ENCODE assay signal across 9 cellular contexts in the genomic region with DNA sequence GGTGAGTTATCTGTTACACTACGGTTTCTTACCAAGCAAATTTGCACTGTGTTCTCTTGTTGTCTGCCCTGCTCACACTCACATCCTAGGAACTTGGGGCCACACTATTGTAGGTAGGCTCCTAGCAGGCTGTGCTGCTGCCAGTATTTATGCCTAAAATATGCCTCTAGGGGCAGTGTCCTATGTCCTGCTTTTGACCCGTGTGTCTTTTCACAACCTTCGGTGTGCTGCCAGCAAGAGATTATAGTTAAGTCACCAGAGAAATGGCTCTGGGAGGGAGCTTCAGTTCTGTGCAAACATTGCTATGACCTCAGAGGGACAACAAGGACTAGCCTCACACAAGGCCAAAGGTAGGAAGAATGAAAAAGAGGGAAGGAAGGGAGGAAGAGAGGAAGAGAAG. TPM values are rescaled to one million over a fixed set of nuclear protein-coding genes. Genes with fewer than 3 reads are reported as not detected.
A peak's percentile ranks its signal among the peaks of the same experiment; 100 is the strongest.
DNase-seq lines count a peak whose midpoint lies in the region; ATAC-seq, FAIRE-seq and TF ChIP-seq lines count a peak whose summit lies in the region.
"Had no signal": no experiment of that assay in that cellular context is flagged by ENCODE, and none has a peak within 500 bp of the region (broad histone marks: within the 10 kb centered on the region; RNA-seq: fewer than 3 reads in every experiment).

No MANE protein-coding gene starts in this region.

- no peak overlapping the region for H3K4me3 ChIP-seq in AG10803 (ENCODE audit: low read length)
- H3K4me3 ChIP-seq in K562, result no peak overlapping the region

- ATAC-seq in GM19324 (IDR thresholded peaks at IDR 0.05; ENCODE audit: low FRiP score, unreplicated experiment) (peak; percentile 78), HG03575 (IDR thresholded peaks at IDR 0.05; ENCODE audit: extremely low read depth, insufficient number of reproducible peaks, low FRiP score, unreplicated experiment) (peak; percentile 78), K562 (peak; percentile 96), HG02588 (IDR thresholded peaks at IDR 0.05; ENCODE audit: unreplicated experiment) (no peak), GM19397 (IDR thresholded peaks at IDR 0.05; ENCODE audit: unreplicated experiment) (no peak)
- no peak for ATAC-seq in activated T-cell treated with anti-CD3 and anti-CD28 coated beads, Interleukin-2, amount 50 U/mL, for 4 hours

- H3K4me1 Mint-ChIP-seq in type B pancreatic cell (ENCODE audit: unreplicated experiment), result peaks cover 3% of the 10 kb centered on the region
- H3K4me1 Mint-ChIP-seq in activated T-cell treated with anti-CD3 and anti-CD28 coated beads, Interleukin-2, amount 50 U/mL, for 4 hours (ENCODE audit: low read depth), result no peaks in the 10 kb centered on the region

- in situ Hi-C loops in K562 (cut with MboI), result no loop called here

- TF ChIP-seq CTCF in AG10803 (conservative IDR thresholded peaks at IDR 0.05; ENCODE audit: low read length), result peak; percentile 32; the same call in 1 of the 2 replicates
- peak; percentile 31 to 57 (median 37); a peak in 4 of 6 replicates for TF ChIP-seq CTCF in K562 (IDR thresholded peaks at IDR 0.05 in 2 of 3, conservative IDR thresholded peaks at IDR 0.05 in 1 of 3; ENCODE audit: insufficient read depth in 2 of 3, low read depth in 1 of 3, low read length in 3 of 3)
- peak; percentile 69 for TF ChIP-seq CTCF in type B pancreatic cell (conservative IDR thresholded peaks at IDR 0.05)

- 0% methylated on average over 3 of the region's 3 CpGs for WGBS in K562 (ENCODE audit: insufficient coverage, low coverage, missing lambda C conversion rate)

- no peak for TF ChIP-seq RAD21 in K562 (CRISPR knock-in tag; conservative IDR thresholded peaks at IDR 0.05 in 1 of 2, IDR thresholded peaks at IDR 0.05 in 1 of 2)

- no peaks in the 10 kb centered on the region for H4K20me1 ChIP-seq in K562 (replicated peaks; ENCODE audit: control insufficient read depth, insufficient read depth, low read length)

- DNase-seq in AG10803 (ENCODE audit: low read depth) (no peak), K562 (ENCODE audit: extremely low read depth in 1 of 4, low spot score in 3 of 4) (peak; percentile 13 to 29 (median 18)), type B pancreatic cell (ENCODE audit: extremely low spot score, unreplicated experiment) (no peak)
- DNase-seq in activated T-cell treated with anti-CD3 and anti-CD28 coated beads, Interleukin-2, amount 50 U/mL, for 4 hours, result no peak

- no peak overlapping the region for H3K4me2 ChIP-seq in K562 (ENCODE audit: insufficient read depth, low read length)

- no peaks in the 10 kb centered on the region for H3K9me3 Mint-ChIP-seq in type B pancreatic cell
- H3K9me3 Mint-ChIP-seq in activated T-cell treated with anti-CD3 and anti-CD28 coated beads, Interleukin-2, amount 50 U/mL, for 4 hours, result no peaks in the 10 kb centered on the region
- H3K9me3 Mint-ChIP-seq: dendritic cell treated with granulocyte-macrophage colony-stimulating factor and Interleukin-4, amounts not matched to agents 40 ng/mL and 50 ng/mL, for 4 days had no signal

- no peak overlapping the region for H2AFZ ChIP-seq in K562 (ENCODE audit: low read depth, low read length)

- H3K27ac ChIP-seq in K562 (ENCODE audit: extremely low read depth, low read depth, low read length), result no peak overlapping the region

- no peaks in the 10 kb centered on the region for H3K9me1 ChIP-seq in K562 (ENCODE audit: control insufficient read depth, insufficient read depth, low read length)

- no peaks in the 10 kb centered on the region for H3K79me2 ChIP-seq in K562 (ENCODE audit: control insufficient read depth, insufficient read depth, low read length)

- no peaks in the 10 kb centered on the region for H3K36me3 ChIP-seq in K562 (ENCODE audit: control insufficient read depth, insufficient read depth, low read length)

- no peak overlapping the region for H3K4me3 Mint-ChIP-seq in type B pancreatic cell
- no peak overlapping the region for H3K4me3 Mint-ChIP-seq in activated T-cell treated with anti-CD3 and anti-CD28 coated beads, Interleukin-2, amount 50 U/mL, for 4 hours
- H3K4me3 Mint-ChIP-seq: dendritic cell treated with granulocyte-macrophage colony-stimulating factor and Interleukin-4, amounts not matched to agents 40 ng/mL and 50 ng/mL, for 4 days had no signal

- H3K36me3 Mint-ChIP-seq in type B pancreatic cell, result no peaks in the 10 kb centered on the region
- no peaks in the 10 kb centered on the region for H3K36me3 Mint-ChIP-seq in activated T-cell treated with anti-CD3 and anti-CD28 coated beads, Interleukin-2, amount 50 U/mL, for 4 hours (ENCODE audit: insufficient read depth)

- no peaks in the 10 kb centered on the region for H3K27me3 ChIP-seq in K562 (ENCODE audit: control insufficient read depth in 2 of 2, insufficient read depth in 2 of 2, low read length in 2 of 2)

- CTCF ChIA-PET in K562 (lab: Yijun Ruan, JAX; ENCODE audit: low intra/inter-chr PET ratio), result no interaction called here

- POLR2A ChIA-PET in K562 (lab: Yijun Ruan, JAX), result interaction anchor here (1.2 kb wide), 1 partner anchor 15 kb away, joined by 3 read pairs; no protein-coding TSS in a partner anchor

- no peak overlapping the region for H3K27ac Mint-ChIP-seq in type B pancreatic cell
- H3K27ac Mint-ChIP-seq: dendritic cell treated with granulocyte-macrophage colony-stimulating factor and Interleukin-4, amounts not matched to agents 40 ng/mL and 50 ng/mL, for 4 days had no signal

- no TSS peak for BruUV-seq in K562 (replicated peaks; lab: Mats Ljungman, UMichigan)

- intact Hi-C loops in K562 (cut with micrococcal nuclease), result no loop called here

- no peak overlapping the region for H3K9ac ChIP-seq in K562 (ENCODE audit: insufficient read depth in 1 of 2, low read depth in 2 of 2, low read length in 2 of 2)

- H3K9me3 ChIP-seq in K562 (replicated peaks; ENCODE audit: control insufficient read depth, insufficient read depth, low read depth, low read length), result no peaks in the 10 kb centered on the region

- no peak for TF ChIP-seq POLR2A in K562 (conservative IDR thresholded peaks at IDR 0.05)

- TF ChIP-seq EP300 in K562 (IDR thresholded peaks at IDR 0.05; ENCODE audit: low read length), result no peak

- H3K27me3 Mint-ChIP-seq in type B pancreatic cell, result peaks cover 6% of the 10 kb centered on the region
- H3K27me3 Mint-ChIP-seq in activated T-cell treated with anti-CD3 and anti-CD28 coated beads, Interleukin-2, amount 50 U/mL, for 4 hours (ENCODE audit: low read depth), result peaks cover 13% of the 10 kb centered on the region

- peak; percentile 15 for FAIRE-seq in K562 (lab: Jason Lieb, UNC)

- H3K4me1 ChIP-seq in K562 (replicated peaks in 1 of 2; ENCODE audit: control insufficient read depth in 2 of 2, insufficient read depth in 2 of 2, low read length in 2 of 2), result no peaks in the 10 kb centered on the region

RNA-seq across cellular contexts. Expression of gene TAAR5, which starts 8.9 kb away (rescaled TPM):
- total RNA-seq in K562 (2011; cell fraction: chromatin; rRNA removed; ENCODE audit: low replicate concordance), result not detected in 2 replicates
- not detected in 2 replicates for total RNA-seq in K562 (2011; cell fraction: nucleolus; rRNA removed)
- total RNA-seq in K562 (2011; cell fraction: nucleoplasm; rRNA removed), result not detected in 2 replicates
- total RNA-seq in K562 (2014; rRNA removed) (not detected in 2 replicates), K562 (2014; rRNA removed; fragmentation: Illumina TruSeq; extraction: Trizol) (not detected in 2 replicates), K562 (2015; rRNA removed; fragmentation: Illumina TruSeq; extraction: Trizol) (not detected in 2 replicates), K562 (2021) (not detected in 2 replicates), type B pancreatic cell (ENCODE audit: low replicate concordance) (not detected in 2 replicates)
- polyA plus RNA-seq in K562 (2011; rRNA removed) (not detected in 2 replicates), K562 (2014; fragmentation: Illumina TruSeq; extraction: Trizol) (not detected in 2 replicates), K562 (2014; fragmentation: Nextera tagmentation; extraction: Ambion mirVana) (not detected), K562 (2014; rRNA removed) (not detected in 2 replicates)
- not detected in 2 replicates for polyA plus RNA-seq in K562 (2011; cell fraction: cytosol; rRNA removed)
- not detected in 2 replicates for polyA plus RNA-seq in K562 (2011; cell fraction: nucleus; rRNA removed)
- not detected in 2 replicates for polyA plus RNA-seq in K562 (2012)
- not detected in 2 replicates for polyA minus RNA-seq in K562 (2011; rRNA and poly(A)+ RNA removed)
- not detected in 2 replicates for polyA minus RNA-seq in K562 (2011; cell fraction: cytosol; rRNA and poly(A)+ RNA removed)
- polyA minus RNA-seq in K562 (2011; cell fraction: nucleus; rRNA and poly(A)+ RNA removed), result not detected in 2 replicates
- not detected for total RNA-seq in activated T-cell treated with anti-CD3 and anti-CD28 coated beads, Interleukin-2, amount 50 U/mL, for 4 hours

RNA-seq across cellular contexts. Expression of gene TAAR2, which starts 25.6 kb away (rescaled TPM):
- total RNA-seq in K562 (2011; cell fraction: chromatin; rRNA removed; ENCODE audit: low replicate concordance), result not detected in 2 replicates
- not detected in 2 replicates for total RNA-seq in K562 (2011; cell fraction: nucleolus; rRNA removed)
- not detected in 2 replicates for total RNA-seq in K562 (2011; cell fraction: nucleoplasm; rRNA removed)
- total RNA-seq in K562 (2014; rRNA removed), result not detected in 2 replicates
- total RNA-seq in K562 (2014; rRNA removed; fragmentation: Illumina TruSeq; extraction: Trizol), result not detected in 2 replicates
- not detected in 2 replicates for total RNA-seq in K562 (2015; rRNA removed; fragmentation: Illumina TruSeq; extraction: Trizol)
- total RNA-seq in K562 (2021), result not detected in 2 replicates
- polyA plus RNA-seq in K562 (2011; rRNA removed), result not detected in 2 replicates
- polyA plus RNA-seq in K562 (2011; cell fraction: cytosol; rRNA removed), result not detected in 2 replicates
- not detected in 2 replicates for polyA plus RNA-seq in K562 (2011; cell fraction: nucleus; rRNA removed)
- polyA plus RNA-seq in K562 (2012), result not detected in 2 replicates
- not detected in 2 replicates for polyA plus RNA-seq in K562 (2014; fragmentation: Illumina TruSeq; extraction: Trizol)
- polyA plus RNA-seq in K562 (2014; fragmentation: Nextera tagmentation; extraction: Ambion mirVana), result not detected
- not detected in 2 replicates for polyA plus RNA-seq in K562 (2014; rRNA removed)
- not detected in 2 replicates for polyA minus RNA-seq in K562 (2011; rRNA and poly(A)+ RNA removed)
- not detected in 2 replicates for polyA minus RNA-seq in K562 (2011; cell fraction: cytosol; rRNA and poly(A)+ RNA removed)
- polyA minus RNA-seq in K562 (2011; cell fraction: nucleus; rRNA and poly(A)+ RNA removed), result not detected in 2 replicates
- total RNA-seq in type B pancreatic cell (ENCODE audit: low replicate concordance), result not detected in 2 replicates
- not detected for total RNA-seq in activated T-cell treated with anti-CD3 and anti-CD28 coated beads, Interleukin-2, amount 50 U/mL, for 4 hours

RNA-seq across cellular contexts. Expression of gene TAAR6, which starts 28.4 kb away (rescaled TPM):
- total RNA-seq in K562 (2011; cell fraction: chromatin; rRNA removed; ENCODE audit: low replicate concordance), result not detected in 2 replicates
- not detected in 2 replicates for total RNA-seq in K562 (2011; cell fraction: nucleolus; rRNA removed)
- total RNA-seq in K562 (2011; cell fraction: nucleoplasm; rRNA removed), result not detected in 2 replicates
- total RNA-seq in K562 (2014; rRNA removed) (not detected in 2 replicates), K562 (2014; rRNA removed; fragmentation: Illumina TruSeq; extraction: Trizol) (not detected in 2 replicates), K562 (2015; rRNA removed; fragmentation: Illumina TruSeq; extraction: Trizol) (not detected in 2 replicates), K562 (2021) (not detected in 2 replicates), type B pancreatic cell (ENCODE audit: low replicate concordance) (not detected in 2 replicates)
- polyA plus RNA-seq in K562 (2011; rRNA removed) (not detected in 2 replicates), K562 (2014; fragmentation: Illumina TruSeq; extraction: Trizol) (not detected in 2 replicates), K562 (2014; fragmentation: Nextera tagmentation; extraction: Ambion mirVana) (not detected), K562 (2014; rRNA removed) (not detected in 2 replicates)
- not detected in 2 replicates for polyA plus RNA-seq in K562 (2011; cell fraction: cytosol; rRNA removed)
- not detected in 2 replicates for polyA plus RNA-seq in K562 (2011; cell fraction: nucleus; rRNA removed)
- not detected in 2 replicates for polyA plus RNA-seq in K562 (2012)
- not detected in 2 replicates for polyA minus RNA-seq in K562 (2011; rRNA and poly(A)+ RNA removed)
- not detected in 2 replicates for polyA minus RNA-seq in K562 (2011; cell fraction: cytosol; rRNA and poly(A)+ RNA removed)
- polyA minus RNA-seq in K562 (2011; cell fraction: nucleus; rRNA and poly(A)+ RNA removed), result not detected in 2 replicates
- total RNA-seq in activated T-cell treated with anti-CD3 and anti-CD28 coated beads, Interleukin-2, amount 50 U/mL, for 4 hours, result not detected

RNA-seq across cellular contexts. Expression of gene TAAR8, which starts 46.0 kb away (rescaled TPM):
- not detected in 2 replicates for total RNA-seq in K562 (2011; cell fraction: chromatin; rRNA removed; ENCODE audit: low replicate concordance)
- total RNA-seq in K562 (2011; cell fraction: nucleolus; rRNA removed), result not detected in 2 replicates
- total RNA-seq in K562 (2011; cell fraction: nucleoplasm; rRNA removed), result not detected in 2 replicates
- not detected in 2 replicates for total RNA-seq in K562 (2014; rRNA removed)
- not detected in 2 replicates for total RNA-seq in K562 (2014; rRNA removed; fragmentation: Illumina TruSeq; extraction: Trizol)
- total RNA-seq in K562 (2015; rRNA removed; fragmentation: Illumina TruSeq; extraction: Trizol), result not detected in 2 replicates
- total RNA-seq in K562 (2021), result not detected in 2 replicates
- polyA plus RNA-seq in K562 (2011; rRNA removed), result not detected in 2 replicates
- not detected in 2 replicates for polyA plus RNA-seq in K562 (2011; cell fraction: cytosol; rRNA removed)
- polyA plus RNA-seq in K562 (2011; cell fraction: nucleus; rRNA removed), result not detected in 2 replicates
- not detected in 2 replicates for polyA plus RNA-seq in K562 (2012)
- polyA plus RNA-seq in K562 (2014; fragmentation: Illumina TruSeq; extraction: Trizol), result not detected in 2 replicates
- not detected for polyA plus RNA-seq in K562 (2014; fragmentation: Nextera tagmentation; extraction: Ambion mirVana)
- not detected in 2 replicates for polyA plus RNA-seq in K562 (2014; rRNA removed)
- not detected in 2 replicates for polyA minus RNA-seq in K562 (2011; rRNA and poly(A)+ RNA removed)
- not detected in 2 replicates for polyA minus RNA-seq in K562 (2011; cell fraction: cytosol; rRNA and poly(A)+ RNA removed)
- not detected in 2 replicates for polyA minus RNA-seq in K562 (2011; cell fraction: nucleus; rRNA and poly(A)+ RNA removed)
- not detected in 2 replicates for total RNA-seq in type B pancreatic cell (ENCODE audit: low replicate concordance)
- not detected for total RNA-seq in activated T-cell treated with anti-CD3 and anti-CD28 coated beads, Interleukin-2, amount 50 U/mL, for 4 hours

Comparison
In these comparisons a context has a peak if more than half of its experiments do, and no peak if none do; other contexts are left out.
1. DNase-seq: peak in K562 (4 of 4); none in AG10803 (single experiment), type B pancreatic cell (single experiment) and activated T-cell treated with anti-CD3 and anti-CD28 coated beads, Interleukin-2, amount 50 U/mL, for 4 hours (single experiment).
2. ATAC-seq: peak in GM19324 (single experiment), HG03575 (single experiment) and K562 (single experiment); none in activated T-cell treated with anti-CD3 and anti-CD28 coated beads, Interleukin-2, amount 50 U/mL, for 4 hours (0 of 2), HG02588 (single experiment) and GM19397 (single experiment).
3. Peak in every context shown above with its lines, with median percentiles within 50 percentile points of each other: CTCF ChIP-seq.